9 cellular contexts compared by ENCODE assay signal in the genomic region with DNA sequence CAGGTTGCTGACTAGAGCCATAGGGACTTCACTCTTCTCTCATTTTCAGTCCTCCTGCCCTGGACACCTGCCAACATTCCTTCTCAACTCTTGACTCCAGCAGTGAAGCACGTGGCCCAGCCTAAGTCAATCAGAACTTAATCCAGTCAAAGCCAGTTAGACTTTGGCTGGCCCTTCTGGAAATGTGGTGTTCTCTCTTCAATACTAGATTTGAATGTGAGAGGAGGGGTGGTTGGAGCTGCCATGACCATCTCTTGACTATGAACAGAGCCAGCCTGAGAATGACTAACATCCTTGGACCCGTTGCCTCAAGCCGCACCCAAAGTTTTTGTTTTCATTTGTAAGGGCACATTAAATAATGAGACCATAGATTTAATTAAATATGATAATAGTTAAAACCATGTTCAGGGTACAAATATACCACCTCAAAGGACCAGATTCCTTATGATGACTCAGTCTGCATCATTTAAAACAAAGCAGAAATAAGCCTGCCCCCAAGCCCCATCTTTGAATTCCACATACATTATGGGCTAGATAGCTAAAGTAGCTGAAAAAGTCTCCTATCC. TPM values are rescaled to one million over a fixed set of nuclear protein-coding genes. Genes with fewer than 3 reads are reported as not detected.
DNase-seq lines count a peak whose midpoint lies in the region; ATAC-seq lines count a peak whose summit lies in the region.
"Had no signal": no experiment of that assay in that cellular context is flagged by ENCODE, and none has a peak within 500 bp of the region (broad histone marks: within the 10 kb centered on the region; RNA-seq: fewer than 3 reads in every experiment).

No MANE protein-coding gene starts in this region.

- no peaks in the 10 kb centered on the region for H3K9me2 ChIP-seq in GM23248 (ENCODE audit: insufficient read depth)

- ATAC-seq in HG02884 (IDR thresholded peaks at IDR 0.05; ENCODE audit: unreplicated experiment): no peak
- ATAC-seq in GM19395 (IDR thresholded peaks at IDR 0.05; ENCODE audit: unreplicated experiment): no peak
- ATAC-seq in HG03457 (IDR thresholded peaks at IDR 0.05; ENCODE audit: unreplicated experiment): no peak

- peaks cover 24% of the 10 kb centered on the region for H3K4me1 ChIP-seq in GM23248 (ENCODE audit: insufficient read depth)

- in situ Hi-C loops in GM23248 (cut with MboI): no loop called here

- H3K4me2 ChIP-seq in GM23248 (ENCODE audit: unreplicated experiment): no peak overlapping the region

- H3K9me3 ChIP-seq in GM23248 (ENCODE audit: low read depth): no peaks in the 10 kb centered on the region

- peaks cover 24% of the 10 kb centered on the region for H3F3A ChIP-seq in GM23248 (ENCODE audit: insufficient read depth)

- peak overlapping the region; percentile 36 for H3K27ac ChIP-seq in GM23248

- DNase-seq in GM23248 (peak; percentile 65), NCI-H2171 treated with DMSO at 0.1 percent for 48 hours (lab: John Stamatoyannopoulos, UW) (peak; percentile 68), dermis microvascular lymphatic vessel endothelial cell (ENCODE audit: low read depth in 2 of 2) (peak; percentile 64 to 78), myocyte (ENCODE audit: low read depth) (peak; percentile 51), SKM-1 treated with dmso at 0.1 percent for 144 hours (lab: John Stamatoyannopoulos, UW; ENCODE audit: unreplicated experiment) (no peak)
- DNase-seq: occipital lobe had no signal

- H3K9ac ChIP-seq in GM23248: no peak overlapping the region

- H4K20me1 ChIP-seq in GM23248 (ENCODE audit: insufficient read depth): no peaks in the 10 kb centered on the region

- no peaks in the 10 kb centered on the region for H3K27me3 ChIP-seq in GM23248 (replicated peaks; ENCODE audit: insufficient read depth)

- 6 to 16% methylated on average over 3 of the region's 3 CpGs for WGBS in GM23248 (ENCODE audit: low coverage in 1 of 2, low lambda C conversion rate in 2 of 2, missing lambda C conversion rate in 2 of 2), 2 experiments

- no peak overlapping the region for H3K4me3 ChIP-seq in GM23248

- H3K79me2 ChIP-seq in GM23248 (ENCODE audit: insufficient read depth): no peaks in the 10 kb centered on the region

- H2AFZ ChIP-seq in GM23248: no peak overlapping the region

- H3K36me3 ChIP-seq in GM23248 (ENCODE audit: low read depth): no peaks in the 10 kb centered on the region

RNA-seq across cellular contexts. Expression of a gene that starts 49.7 kb away (rescaled TPM):
- total RNA-seq in GM23248 (2014; rRNA removed; shearing (Covaris generic)): 0.22 TPM in 1 of 2 replicates, not detected in the other
- 0.18 and 0.23 TPM in 2 replicates for polyA plus RNA-seq in GM23248 (2016; fragmentation: Nextera tagmentation; extraction: Ambion mirVana)
- total RNA-seq in dermis microvascular lymphatic vessel endothelial cell: 184 and 191 TPM in 2 replicates
- total RNA-seq in myocyte: 5.2 and 7.8 TPM in 2 replicates
- polyA plus RNA-seq in myocyte (2012): 2.3 TPM

Comparison
In these comparisons a context has a peak if more than half of its experiments do, and no peak if none do; other contexts are left out.
1. RNA of a gene that starts 49.7 kb away (total RNA-seq): 184 to 191 TPM in dermis microvascular lymphatic vessel endothelial cell; 5.2 to 7.8 TPM in myocyte and 0.22 TPM in GM23248; every median in the first group is over 10 times any median in the second.